23 cellular contexts compared by ENCODE assay signal in genomic region chr4:103673983-103674382, GRCh38.
"Had no signal": no experiment of that assay in that cellular context is flagged by ENCODE, and none has a peak within 500 bp of the region (broad histone marks: within the 10 kb centered on the region; RNA-seq: fewer than 3 reads in every experiment).

No MANE protein-coding gene starts in this region.

- H3K36me3 ChIP-seq: cardiac muscle cell, gastroesophageal sphincter, heart left ventricle, neutrophil, ovary, prostate gland, thoracic aorta, upper lobe of right lung had no signal

- H3K27me3 ChIP-seq: cardiac muscle cell, gastroesophageal sphincter, heart left ventricle, neutrophil, ovary, upper lobe of right lung had no signal

- H3K4me1 ChIP-seq: gastroesophageal sphincter, heart left ventricle, prostate gland, upper lobe of right lung had no signal

- DNase-seq: activated CD4-positive, alpha-beta memory T cell treated with anti-CD3 and anti-CD28 coated beads for 36 hours; activated CD4-positive, alpha-beta T cell treated with anti-CD3 and anti-CD28 coated beads for 48 hours; activated CD4-positive, CD25-positive, alpha-beta regulatory T cell; activated naive CD4-positive, alpha-beta T cell treated with Interleukin-2 at 50 U/mL for 16 hours; activated naive CD8-positive, alpha-beta T cell treated with anti-CD3 and anti-CD28 coated beads for 36 hours; activated T-cell treated with anti-CD3 and anti-CD28 coated beads, Interleukin-2, amount 50 U/mL, for 48 hours; dermis blood vessel endothelial cell; effector memory CD8-positive, alpha-beta T cell; heart left ventricle; islet precursor cell; left colon; mesenchymal stem cell; ovary; stimulated activated CD4-positive, alpha-beta T cell treated with anti-CD3 and anti-CD28 coated beads, Interleukin-4, amount 100 ng/mL, for 24 hours; stimulated activated naive CD4-positive, alpha-beta T cell treated with Interleukin-2 at 50 U/mL for 16 hours; T-helper 17 cell; upper lobe of right lung had no signal

- H3K27ac ChIP-seq: cardiac muscle cell, epithelial cell of prostate, gastroesophageal sphincter, heart left ventricle, neutrophil, ovary, prostate gland, thoracic aorta, upper lobe of right lung had no signal

- ATAC-seq: effector memory CD8-positive, alpha-beta T cell; gastroesophageal sphincter; heart left ventricle; left colon; T-helper 17 cell; upper lobe of right lung had no signal

- H3K4me3 ChIP-seq: cardiac muscle cell, gastroesophageal sphincter, heart left ventricle, ovary, prostate gland, thoracic aorta, upper lobe of right lung had no signal

- H3K9me3 ChIP-seq: neutrophil, ovary, prostate gland, thoracic aorta, upper lobe of right lung had no signal
